In genomic region chr3:71870966-71871512, GRCh38 we compare ENCODE assay signal across 33 cellular contexts.
"Had no signal": no experiment of that assay in that cellular context is flagged by ENCODE, and none has a peak within 500 bp of the region (broad histone marks: within the 10 kb centered on the region; RNA-seq: fewer than 3 reads in every experiment).

No MANE protein-coding gene starts in this region.

- H3K4me3 ChIP-seq: adrenal gland, body of pancreas, breast epithelium had no signal

- H3K4me1 ChIP-seq: body of pancreas, breast epithelium had no signal

- H3K27ac ChIP-seq: adrenal gland, body of pancreas, brain microvascular endothelial cell, breast epithelium, VCaP had no signal

- ATAC-seq: activated CD8-positive, alpha-beta T cell treated with anti-CD3 and anti-CD28 coated beads for 36 hours; activated naive CD4-positive, alpha-beta T cell treated with anti-CD3 and anti-CD28 coated beads, Interleukin-2, amount 50 U/mL, for 72 hours; activated T-cell treated with anti-CD3 and anti-CD28 coated beads, Interleukin-2, amount 50 U/mL, for 4 hours; activated T-cell treated with anti-CD3 and anti-CD28 coated beads, Interleukin-2, amount 50 U/mL, for 72 hours; activated T-helper 17 cell treated with anti-CD3 and anti-CD28 coated beads, Interleukin-2, amount 50 U/mL, for 72 hours; body of pancreas had no signal

- FAIRE-seq: astrocyte, TTC549 had no signal

- H3K9me3 ChIP-seq: body of pancreas, breast epithelium had no signal

- H3K27me3 ChIP-seq: adrenal gland, body of pancreas, brain microvascular endothelial cell, breast epithelium had no signal

- H3K36me3 ChIP-seq: adrenal gland, brain microvascular endothelial cell, breast epithelium had no signal

- DNase-seq: activated B cell treated with CpG ODN at 0.5 μM for 24 hours; activated CD4-positive, alpha-beta memory T cell treated with anti-CD3 and anti-CD28 coated beads for 36 hours; activated CD4-positive, alpha-beta T cell treated with anti-CD3 and anti-CD28 coated beads for 4 hours; activated CD4-positive, alpha-beta T cell treated with anti-CD3 and anti-CD28 coated beads, Interleukin-2, amount 10 ng/mL, durations not matched to agents 24 days and 14 days; activated CD4-positive, alpha-beta T cell treated with anti-CD3 and anti-CD28 coated beads, Interleukin-2, amount 50 U/mL, for 1 hour; activated CD4-positive, alpha-beta T cell treated with anti-CD3 and anti-CD28 coated beads, Interleukin-2, amount 50 U/mL, for 4 hours; activated CD4-positive, CD25-positive, alpha-beta regulatory T cell treated with anti-CD3 and anti-CD28 coated beads, Interleukin-2, amount 50 U/mL, for 72 hours; activated CD8-positive, alpha-beta memory T cell treated with anti-CD3 and anti-CD28 coated beads, Interleukin-2, amount 50 U/mL, for 4 hours; activated CD8-positive, alpha-beta T cell treated with anti-CD3 and anti-CD28 coated beads for 36 hours; activated effector memory CD4-positive, alpha-beta T cell treated with anti-CD3 and anti-CD28 coated beads, Interleukin-2, amount 50 U/mL, for 16 hours; activated gamma-delta T cell treated with Interleukin-2 at 50 U/mL for 16 hours; activated naive CD4-positive, alpha-beta T cell; activated naive CD4-positive, alpha-beta T cell treated with anti-CD3 and anti-CD28 coated beads for 36 hours; activated naive CD4-positive, alpha-beta T cell treated with anti-CD3 and anti-CD28 coated beads, Interleukin-2, amount 50 U/mL, for 16 hours; activated naive CD8-positive, alpha-beta T cell treated with anti-CD3 and anti-CD28 coated beads for 36 hours; activated T-cell treated with anti-CD3 and anti-CD28 coated beads for 4 hours; activated T-cell treated with anti-CD3 and anti-CD28 coated beads, Interleukin-2, amount 50 U/mL, for 1 hour; activated T-cell treated with anti-CD3 and anti-CD28 coated beads, Interleukin-2, amount 50 U/mL, for 4 hours; activated T-cell treated with anti-CD3 and anti-CD28 coated beads, Interleukin-2, amount 50 U/mL, for 72 hours; adrenal gland; amniotic stem cell; aorta; body of pancreas; brain microvascular endothelial cell; central memory CD4-positive, alpha-beta T cell; T-helper 2 cell; T-helper 9 cell had no signal
